ENCODE assay signal across 1 cellular context in genomic region chr2:46297546-46298271, GRCh38.
TF ChIP-seq lines count a peak whose summit lies in the region.

No MANE protein-coding gene starts in this region.

TF ChIP-seq in K562, 482 proteins besides CTCF, POLR2A, EP300 and RAD21 (continued from another document):
- no peak for TF ChIP-seq CHD4 (IDR thresholded peaks at IDR 0.05; ENCODE audit: insufficient read depth, insufficient replicate concordance, low read depth, low read length, poor library complexity, severe bottlenecking)
- TF ChIP-seq FIP1L1 (IDR thresholded peaks at IDR 0.05; ENCODE audit: low read depth, low read length, poor library complexity, severe bottlenecking) = peak; percentile 48
- TF ChIP-seq ZNF57 (CRISPR knock-in tag; IDR thresholded peaks at IDR 0.05) = no peak
- TF ChIP-seq ZNF174 (CRISPR knock-in tag; IDR thresholded peaks at IDR 0.05) = no peak
- TF ChIP-seq ZNF589 (CRISPR knock-in tag; IDR thresholded peaks at IDR 0.05; ENCODE audit: low read depth) = no peak
- no peak for TF ChIP-seq ZNF146 (CRISPR knock-in tag; IDR thresholded peaks at IDR 0.05; ENCODE audit: unreplicated experiment)
- 0 out of 2 replicates have a peak, but pooled peaks have one; percentile 2 for TF ChIP-seq NFE2 (IDR thresholded peaks at IDR 0.05; ENCODE audit: low read depth)
- TF ChIP-seq RBM15 (IDR thresholded peaks at IDR 0.05; ENCODE audit: insufficient read depth, low read length) = no peak
- TF ChIP-seq RBBP5 (IDR thresholded peaks at IDR 0.05; ENCODE audit: borderline replicate concordance, insufficient read depth, low read length, poor library complexity, severe bottlenecking) = peak; percentile 18
- TF ChIP-seq TOE1 (IDR thresholded peaks at IDR 0.05; ENCODE audit: borderline replicate concordance) = no peak
- TF ChIP-seq TOE1 (CRISPR knock-in tag; IDR thresholded peaks at IDR 0.05; ENCODE audit: borderline replicate concordance, low read depth) = 0 out of 2 replicates have a peak, but pooled peaks have one; percentile 50
- TF ChIP-seq HDAC1 (IDR thresholded peaks at IDR 0.05) = peak in 1 of 2 experiments; percentile 59; a peak in 1 of 4 replicates
- TF ChIP-seq FOXK2 (conservative IDR thresholded peaks at IDR 0.05 in 1 of 2, IDR thresholded peaks at IDR 0.05 in 1 of 2; ENCODE audit: low read depth in 2 of 2) = no peak
- no peak for TF ChIP-seq POLR2AphosphoS2 (IDR thresholded peaks at IDR 0.05; ENCODE audit: low read length)
- TF ChIP-seq ZNF274 (IDR thresholded peaks at IDR 0.05; ENCODE audit: borderline replicate concordance, low read depth, low read length) = no peak
- TF ChIP-seq HDAC3 (IDR thresholded peaks at IDR 0.05; ENCODE audit: borderline replicate concordance, partially characterized antibody) = no peak
- TF ChIP-seq SIX5 (IDR thresholded peaks at IDR 0.05; ENCODE audit: borderline replicate concordance in 1 of 2, insufficient read depth in 1 of 2, low read depth in 1 of 2, low read length in 2 of 2) = no peak
TF ChIP-seq in K562: peak in this region for 54.
